31 cellular contexts compared by ENCODE assay signal in genomic region chr21:35034203-35034926, GRCh38. TPM values are rescaled to one million over a fixed set of nuclear protein-coding genes. Genes with fewer than 3 reads are reported as not detected.
DNase-seq lines count a peak whose midpoint lies in the region; ATAC-seq, FAIRE-seq and TF ChIP-seq lines count a peak whose summit lies in the region.
"Had no signal": no experiment of that assay in that cellular context is flagged by ENCODE, and none has a peak within 500 bp of the region (broad histone marks: within the 10 kb centered on the region; RNA-seq: fewer than 3 reads in every experiment).

No MANE protein-coding gene starts in this region.

- H3K9me3 ChIP-seq in DND-41 (ENCODE audit: insufficient read depth, low read length, severe bottlenecking): no peaks in the 10 kb centered on the region
- H3K9me3 ChIP-seq in K562 (replicated peaks; ENCODE audit: control insufficient read depth, insufficient read depth, low read depth, low read length): no peaks in the 10 kb centered on the region
- H3K9me3 ChIP-seq: Peyer's patch, SJCRH30, upper lobe of left lung had no signal

- H3K36me3 ChIP-seq in DND-41 (ENCODE audit: insufficient read depth, low read length) (peaks cover 84% of the 10 kb centered on the region), K562 (ENCODE audit: control insufficient read depth, insufficient read depth, low read length) (no peaks in the 10 kb centered on the region)
- H3K36me3 ChIP-seq: cardiac muscle cell, Peyer's patch, upper lobe of left lung, WERI-Rb-1 had no signal

- H2AFZ ChIP-seq in DND-41 (ENCODE audit: low read depth, low read length) (no peak overlapping the region), K562 (ENCODE audit: low read depth, low read length) (no peak overlapping the region)

- H3K4me2 ChIP-seq in DND-41 (ENCODE audit: insufficient read depth, low read length) (no peak overlapping the region), K562 (ENCODE audit: insufficient read depth, low read length) (no peak overlapping the region)
- H3K4me2 ChIP-seq: smooth muscle cell had no signal

- H3K9ac ChIP-seq in DND-41 (ENCODE audit: low read depth, low read length) (no peak overlapping the region), K562 (ENCODE audit: insufficient read depth in 1 of 2, low read depth in 2 of 2, low read length in 2 of 2) (no peak overlapping the region)

- TF ChIP-seq EP300 in K562 (IDR thresholded peaks at IDR 0.05; ENCODE audit: low read length): no peak

- ATAC-seq in DND-41 (ENCODE audit: insufficient read depth, low read depth) (no peak; the same call in 2 of the 3 replicates), K562 (no peak; the same call in 2 of the 3 replicates), GM18861 (IDR thresholded peaks at IDR 0.05; ENCODE audit: unreplicated experiment) (no peak)
- peak; percentile 75 to 79 for ATAC-seq in stimulated activated naive B cell treated with anti-CD40 and anti-IgM and Interleukin-4, amounts not matched to agents 10 μg/mL and 1 μg/mL and 100 μg/mL, for 72 hours (replicated peaks)
- ATAC-seq: HepG2, left cardiac atrium had no signal

- H3K9me1 ChIP-seq in K562 (ENCODE audit: control insufficient read depth, insufficient read depth, low read length): no peaks in the 10 kb centered on the region

- BruUV-seq in K562 (replicated peaks; lab: Mats Ljungman, UMichigan): no TSS peak

- TF ChIP-seq POLR2A in K562 (conservative IDR thresholded peaks at IDR 0.05): no peak

- no peak for DNase-seq in activated T-cell treated with anti-CD3 and anti-CD28 coated beads, Interleukin-2, amount 50 U/mL, for 24 hours
- no peak for DNase-seq in activated T-cell treated with anti-CD3 and anti-CD28 coated beads, Interleukin-2, amount 50 U/mL, for 1 hour
- DNase-seq in DND-41 (no peak), K562 (ENCODE audit: extremely low read depth in 1 of 4, low spot score in 3 of 4) (no peak), Ammon's horn (ENCODE audit: low spot score) (no peak), NCI-H345 (lab: John Stamatoyannopoulos, UW) (no peak)
- DNase-seq in stimulated activated naive B cell treated with anti-CD40 and anti-IgM and Interleukin-4, amounts not matched to agents 10 μg/mL and 1 μg/mL and 100 μg/mL, for 72 hours: no peak
- DNase-seq: ACHN; activated effector memory CD4-positive, alpha-beta T cell treated with anti-CD3 and anti-CD28 coated beads, Interleukin-2, amount 50 U/mL, for 16 hours; anterior cingulate cortex; DMS53; GF-D8; left cardiac atrium; NCI-H2107; NCI-H510A treated with DMSO at 0.1 percent for 48 hours; Peyer's patch; retina; SJCRH30; stimulated activated CD4-positive, alpha-beta T cell treated with anti-CD3 and anti-CD28 coated beads, Interleukin-4, amount 100 ng/mL, for 4 hours; upper lobe of left lung; WERI-Rb-1 had no signal

- H3K27me3 ChIP-seq in DND-41 (ENCODE audit: insufficient read depth, low read length, poor library complexity) (no peaks in the 10 kb centered on the region), K562 (ENCODE audit: control insufficient read depth in 2 of 2, insufficient read depth in 2 of 2, low read length in 2 of 2) (no peaks in the 10 kb centered on the region)
- H3K27me3 ChIP-seq: Peyer's patch, SJCRH30, upper lobe of left lung had no signal

- TF ChIP-seq CTCF in DND-41 (IDR thresholded peaks at IDR 0.05; ENCODE audit: borderline replicate concordance, extremely low read depth, low read length, poor library complexity, severe bottlenecking) (no peak), K562 (IDR thresholded peaks at IDR 0.05 in 2 of 3, conservative IDR thresholded peaks at IDR 0.05 in 1 of 3; ENCODE audit: insufficient read depth in 2 of 3, low read depth in 1 of 3, low read length in 3 of 3) (no peak)

- no peak for TF ChIP-seq RAD21 in K562 (CRISPR knock-in tag; conservative IDR thresholded peaks at IDR 0.05 in 1 of 2, IDR thresholded peaks at IDR 0.05 in 1 of 2)

- H3K27ac ChIP-seq in DND-41 (ENCODE audit: low read length): peak overlapping the region; percentile 45
- no peak overlapping the region for H3K27ac ChIP-seq in K562 (ENCODE audit: extremely low read depth, low read depth, low read length)
- H3K27ac ChIP-seq: cardiac muscle cell, HL-60, Peyer's patch, SJCRH30, upper lobe of left lung, WERI-Rb-1 had no signal

- H3K4me1 ChIP-seq in DND-41 (ENCODE audit: insufficient read depth, low read length): peaks cover 94% of the 10 kb centered on the region
- peaks cover 4 to 17% of the 10 kb centered on the region in 2 experiments; a peak in 4 of 5 replicates for H3K4me1 ChIP-seq in K562 (replicated peaks in 1 of 2; ENCODE audit: control insufficient read depth in 2 of 2, insufficient read depth in 2 of 2, low read length in 2 of 2)
- H3K4me1 ChIP-seq: Peyer's patch, SJCRH30, upper lobe of left lung had no signal

- H3K79me2 ChIP-seq in DND-41 (ENCODE audit: insufficient read depth, low read length) (peaks cover 100% of the 10 kb centered on the region), K562 (ENCODE audit: control insufficient read depth, insufficient read depth, low read length) (no peaks in the 10 kb centered on the region)

- peaks cover 3% of the 10 kb centered on the region for H3K9me3 Mint-ChIP-seq in activated T-cell treated with anti-CD3 and anti-CD28 coated beads, Interleukin-2, amount 50 U/mL, for 24 hours
- H3K9me3 Mint-ChIP-seq in stimulated activated naive B cell treated with anti-CD40 and anti-IgM and Interleukin-4, amounts not matched to agents 10 μg/mL and 1 μg/mL and 100 μg/mL, for 72 hours: peaks cover 0 to 7% of the 10 kb centered on the region in 2 donors
- H3K9me3 Mint-ChIP-seq: CD14-positive monocyte had no signal

- in situ Hi-C loops in K562 (cut with MboI): no loop called here

- peak overlapping the region; percentile 26 for H3K4me3 Mint-ChIP-seq in activated T-cell treated with anti-CD3 and anti-CD28 coated beads, Interleukin-2, amount 50 U/mL, for 24 hours
- peak overlapping the region; percentile 33 to 64 for H3K4me3 Mint-ChIP-seq in stimulated activated naive B cell treated with anti-CD40 and anti-IgM and Interleukin-4, amounts not matched to agents 10 μg/mL and 1 μg/mL and 100 μg/mL, for 72 hours
- H3K4me3 Mint-ChIP-seq: CD14-positive monocyte; memory B cell; T-helper 1 cell treated with Interleukin-12 subunit alpha and Interleukin-12 subunit beta and Interleukin-4 antibody, amounts not matched to agents 30 μg/mL and 1 μg/mL, for 36 hours had no signal

- H3K27me3 Mint-ChIP-seq in activated T-cell treated with anti-CD3 and anti-CD28 coated beads, Interleukin-2, amount 50 U/mL, for 24 hours: no peaks in the 10 kb centered on the region
- H3K27me3 Mint-ChIP-seq in stimulated activated naive B cell treated with anti-CD40 and anti-IgM and Interleukin-4, amounts not matched to agents 10 μg/mL and 1 μg/mL and 100 μg/mL, for 72 hours: no peaks in the 10 kb centered on the region
- H3K27me3 Mint-ChIP-seq: memory B cell had no signal

- CTCF ChIA-PET in K562 (lab: Yijun Ruan, JAX; ENCODE audit: low intra/inter-chr PET ratio): no interaction called here

- peak overlapping the region; percentile 91 for H3K27ac Mint-ChIP-seq in activated T-cell treated with anti-CD3 and anti-CD28 coated beads, Interleukin-2, amount 50 U/mL, for 24 hours
- H3K27ac Mint-ChIP-seq in stimulated activated naive B cell treated with anti-CD40 and anti-IgM and Interleukin-4, amounts not matched to agents 10 μg/mL and 1 μg/mL and 100 μg/mL, for 72 hours: peak overlapping the region; percentile 93
- H3K27ac Mint-ChIP-seq: memory B cell; T-helper 1 cell treated with Interleukin-12 subunit alpha and Interleukin-12 subunit beta and Interleukin-4 antibody, amounts not matched to agents 30 μg/mL and 1 μg/mL, for 36 hours had no signal

- intact Hi-C loops in K562 (cut with micrococcal nuclease): no loop called here

- whole genome bisulfite sequencing in K562 (ENCODE audit: insufficient coverage, low coverage, missing lambda C conversion rate): 77% methylated on average over 9 of the region's 9 CpGs

- H4K20me1 ChIP-seq in DND-41 (ENCODE audit: insufficient read depth, low read length) (peaks cover 62% of the 10 kb centered on the region), K562 (replicated peaks; ENCODE audit: control insufficient read depth, insufficient read depth, low read length) (no peaks in the 10 kb centered on the region)

- peaks cover 54% of the 10 kb centered on the region for H3K36me3 Mint-ChIP-seq in activated T-cell treated with anti-CD3 and anti-CD28 coated beads, Interleukin-2, amount 50 U/mL, for 24 hours (ENCODE audit: low read depth)
- peaks cover 60 to 83% of the 10 kb centered on the region in 2 donors for H3K36me3 Mint-ChIP-seq in stimulated activated naive B cell treated with anti-CD40 and anti-IgM and Interleukin-4, amounts not matched to agents 10 μg/mL and 1 μg/mL and 100 μg/mL, for 72 hours

- peaks cover 94% of the 10 kb centered on the region for H3K4me1 Mint-ChIP-seq in activated T-cell treated with anti-CD3 and anti-CD28 coated beads, Interleukin-2, amount 50 U/mL, for 24 hours (ENCODE audit: low read depth)
- peaks cover 55 to 97% of the 10 kb centered on the region in 2 donors for H3K4me1 Mint-ChIP-seq in stimulated activated naive B cell treated with anti-CD40 and anti-IgM and Interleukin-4, amounts not matched to agents 10 μg/mL and 1 μg/mL and 100 μg/mL, for 72 hours

- POLR2A ChIA-PET in K562 (lab: Yijun Ruan, JAX): interaction anchor here (0.6 to 1.3 kb wide), 3 partner anchors 9 to 75 kb away, joined by 3 to 6 read pairs (median 3); no protein-coding TSS in a partner anchor

- no peak for FAIRE-seq in K562 (lab: Jason Lieb, UNC)
- FAIRE-seq: endothelial cell of umbilical vein, H1, HepG2 had no signal

- H3K4me3 ChIP-seq in DND-41 (ENCODE audit: low read depth in 1 of 2, low read length in 2 of 2): no peak overlapping the region
- H3K4me3 ChIP-seq in K562: no peak overlapping the region
- H3K4me3 ChIP-seq: cardiac muscle cell, Peyer's patch, SJCRH30, smooth muscle cell, upper lobe of left lung had no signal

TF ChIP-seq in K562, 482 proteins besides CTCF, POLR2A, EP300 and RAD21 (continues in another document):
- TF ChIP-seq NFRKB (IDR thresholded peaks at IDR 0.05; ENCODE audit: low read depth): no peak

RNA-seq across cellular contexts. Expression of gene RUNX1, which starts 14.7 kb away (rescaled TPM):
- total RNA-seq in K562 (2011; cell fraction: chromatin; rRNA removed; ENCODE audit: low replicate concordance): 167 and 196 TPM in 2 replicates
- total RNA-seq in K562 (2011; cell fraction: nucleolus; rRNA removed): 104 and 114 TPM in 2 replicates
- total RNA-seq in K562 (2011; cell fraction: nucleoplasm; rRNA removed): 135 and 188 TPM in 2 replicates
- total RNA-seq in K562 (2014; rRNA removed) (20.8 and 27.3 TPM in 2 replicates), K562 (2014; rRNA removed; fragmentation: Illumina TruSeq; extraction: Trizol) (13.8 TPM in 2 replicates), K562 (2015; rRNA removed; fragmentation: Illumina TruSeq; extraction: Trizol) (8.8 and 9.8 TPM in 2 replicates), K562 (2021) (62.2 and 68.6 TPM in 2 replicates)
- polyA plus RNA-seq in K562 (2011; rRNA removed) (15.9 and 17.8 TPM in 2 replicates), K562 (2014; fragmentation: Illumina TruSeq; extraction: Trizol) (22.7 and 26.7 TPM in 2 replicates), K562 (2014; fragmentation: Nextera tagmentation; extraction: Ambion mirVana) (1 to 10 TPM; 2.2 to 4.5 TPM), K562 (2014; rRNA removed) (20.1 and 30.6 TPM in 2 replicates)
- polyA plus RNA-seq in K562 (2011; cell fraction: cytosol; rRNA removed): 7.6 and 12.6 TPM in 2 replicates
- 50.6 and 80.8 TPM in 2 replicates for polyA plus RNA-seq in K562 (2011; cell fraction: nucleus; rRNA removed)
- 19.4 and 60.9 TPM in 2 replicates for polyA plus RNA-seq in K562 (2012)
- 29.0 and 39.2 TPM in 2 replicates for polyA minus RNA-seq in K562 (2011; rRNA and poly(A)+ RNA removed)
- 10.4 and 28.6 TPM in 2 replicates for polyA minus RNA-seq in K562 (2011; cell fraction: cytosol; rRNA and poly(A)+ RNA removed)
- polyA minus RNA-seq in K562 (2011; cell fraction: nucleus; rRNA and poly(A)+ RNA removed): 119 and 149 TPM in 2 replicates
- polyA plus RNA-seq: cardiac muscle cell had no signal

Comparison
In these comparisons a context has a peak if more than half of its experiments do, and no peak if none do; other contexts are left out.
1. ATAC-seq: peak in stimulated activated naive B cell treated with anti-CD40 and anti-IgM and Interleukin-4, amounts not matched to agents 10 μg/mL and 1 μg/mL and 100 μg/mL, for 72 hours (2 of 2); none in DND-41 (single experiment), K562 (single experiment) and GM18861 (single experiment).